In genomic region chr12:49983892-49984291, GRCh38 we compare ENCODE assay signal across 9 cellular contexts. TPM values are rescaled to one million over a fixed set of nuclear protein-coding genes. Genes with fewer than 3 reads are reported as not detected.
DNase-seq lines count a peak whose midpoint lies in the region; ATAC-seq and TF ChIP-seq lines count a peak whose summit lies in the region.
"Had no signal": no experiment of that assay in that cellular context is flagged by ENCODE, and none has a peak within 500 bp of the region (broad histone marks: within the 10 kb centered on the region; RNA-seq: fewer than 3 reads in every experiment).

No MANE protein-coding gene starts in this region.

- no peak for ATAC-seq in activated naive CD8-positive, alpha-beta T cell treated with anti-CD3 and anti-CD28 coated beads, Interleukin-2, amount 50 U/mL, for 24 hours
- no peak for ATAC-seq in activated CD4-positive, CD25-positive, alpha-beta regulatory T cell treated with anti-CD3 and anti-CD28 coated beads, Interleukin-2, amount 50 U/mL, for 24 hours

- H3K4me3 Mint-ChIP-seq in osteocyte (ENCODE audit: unreplicated experiment) (peak overlapping the region; percentile 26), endothelial cell (ENCODE audit: unreplicated experiment) (no peak overlapping the region)
- no peak overlapping the region for H3K4me3 Mint-ChIP-seq in activated naive CD8-positive, alpha-beta T cell treated with anti-CD3 and anti-CD28 coated beads, Interleukin-2, amount 50 U/mL, for 24 hours

- H3K4me1 Mint-ChIP-seq in osteocyte (ENCODE audit: unreplicated experiment), result peaks cover 17% of the 10 kb centered on the region
- H3K4me1 Mint-ChIP-seq in endothelial cell (ENCODE audit: unreplicated experiment), result peaks cover 32% of the 10 kb centered on the region
- H3K4me1 Mint-ChIP-seq in activated naive CD8-positive, alpha-beta T cell treated with anti-CD3 and anti-CD28 coated beads, Interleukin-2, amount 50 U/mL, for 24 hours, result peaks cover 12% of the 10 kb centered on the region

- DNase-seq in ELF-1 (ENCODE audit: low read depth, low spot score) (peak; percentile 69), NCI-H82 (lab: John Stamatoyannopoulos, UW) (peak; percentile 99), epithelial cell of esophagus (ENCODE audit: low read depth) (peak; percentile 68), osteocyte (ENCODE audit: extremely low spot score, unreplicated experiment) (peak; percentile 83), NCI-H1417 treated with DMSO at 0.1 percent for 48 hours (lab: John Stamatoyannopoulos, UW) (no peak), endothelial cell (ENCODE audit: low spot score) (no peak)
- DNase-seq in activated naive CD8-positive, alpha-beta T cell treated with anti-CD3 and anti-CD28 coated beads, Interleukin-2, amount 50 U/mL, for 24 hours, result no peak

- TF ChIP-seq CTCF in epithelial cell of esophagus (IDR thresholded peaks at IDR 0.05; ENCODE audit: insufficient read depth, low read depth, low read length, missing control alignments), result no peak
- TF ChIP-seq CTCF in osteocyte (IDR thresholded peaks at IDR 0.05), result no peak
- TF ChIP-seq CTCF in endothelial cell (IDR thresholded peaks at IDR 0.05; ENCODE audit: unreplicated experiment), result no peak

- H3K27ac Mint-ChIP-seq in osteocyte (ENCODE audit: unreplicated experiment) (peak overlapping the region; percentile 83), endothelial cell (ENCODE audit: unreplicated experiment) (no peak overlapping the region)
- H3K27ac Mint-ChIP-seq in activated naive CD8-positive, alpha-beta T cell treated with anti-CD3 and anti-CD28 coated beads, Interleukin-2, amount 50 U/mL, for 24 hours, result no peak overlapping the region

- no peak overlapping the region for H3K4me3 ChIP-seq in epithelial cell of esophagus (ENCODE audit: low read length)
- H3K4me3 ChIP-seq: adrenal gland had no signal

- peaks cover 5% of the 10 kb centered on the region for H3K36me3 Mint-ChIP-seq in osteocyte (ENCODE audit: unreplicated experiment)
- H3K36me3 Mint-ChIP-seq in endothelial cell (ENCODE audit: low read depth, unreplicated experiment), result peaks cover 3% of the 10 kb centered on the region
- H3K36me3 Mint-ChIP-seq in activated naive CD8-positive, alpha-beta T cell treated with anti-CD3 and anti-CD28 coated beads, Interleukin-2, amount 50 U/mL, for 24 hours (ENCODE audit: low read depth), result peaks cover 19% of the 10 kb centered on the region

- H3K27me3 Mint-ChIP-seq in osteocyte (ENCODE audit: unreplicated experiment) (no peaks in the 10 kb centered on the region), endothelial cell (ENCODE audit: unreplicated experiment) (peaks cover 2% of the 10 kb centered on the region)
- H3K27me3 Mint-ChIP-seq in activated naive CD8-positive, alpha-beta T cell treated with anti-CD3 and anti-CD28 coated beads, Interleukin-2, amount 50 U/mL, for 24 hours, result no peaks in the 10 kb centered on the region

- H3K9me3 Mint-ChIP-seq in osteocyte (ENCODE audit: unreplicated experiment) (no peaks in the 10 kb centered on the region), endothelial cell (ENCODE audit: unreplicated experiment) (no peaks in the 10 kb centered on the region)
- H3K9me3 Mint-ChIP-seq in activated naive CD8-positive, alpha-beta T cell treated with anti-CD3 and anti-CD28 coated beads, Interleukin-2, amount 50 U/mL, for 24 hours, result no peaks in the 10 kb centered on the region

RNA-seq across cellular contexts. Expression of gene AQP6, which starts 11.1 kb away (rescaled TPM):
- total RNA-seq in osteocyte, result not detected in 2 replicates
- total RNA-seq in endothelial cell (ENCODE audit: unreplicated experiment), result not detected

RNA-seq across cellular contexts. Expression of gene AQP5, which starts 22.2 kb away (rescaled TPM):
- 0.24 and 0.46 TPM in 2 replicates for total RNA-seq in osteocyte
- total RNA-seq in endothelial cell (ENCODE audit: unreplicated experiment), result 0.26 TPM

RNA-seq across cellular contexts. Expression of gene AQP2, which starts 33.4 kb away (rescaled TPM):
- not detected in 2 replicates for total RNA-seq in osteocyte
- 0.05 TPM for total RNA-seq in endothelial cell (ENCODE audit: unreplicated experiment)

RNA-seq across cellular contexts. Expression of gene RACGAP1, which starts 41.4 kb away (rescaled TPM):
- total RNA-seq in osteocyte (25.9 and 28.3 TPM in 2 replicates), endothelial cell (ENCODE audit: unreplicated experiment) (19.5 TPM)

Comparison
In these comparisons a context has a peak if more than half of its experiments do, and no peak if none do; other contexts are left out.
1. DNase-seq: peak in ELF-1 (single experiment), NCI-H82 (single experiment), epithelial cell of esophagus (single experiment) and osteocyte (single experiment); none in NCI-H1417 treated with DMSO at 0.1 percent for 48 hours (single experiment), endothelial cell (single experiment) and activated naive CD8-positive, alpha-beta T cell treated with anti-CD3 and anti-CD28 coated beads, Interleukin-2, amount 50 U/mL, for 24 hours (single experiment).